ENCODE assay signal across 8 cellular contexts in the genomic region with DNA sequence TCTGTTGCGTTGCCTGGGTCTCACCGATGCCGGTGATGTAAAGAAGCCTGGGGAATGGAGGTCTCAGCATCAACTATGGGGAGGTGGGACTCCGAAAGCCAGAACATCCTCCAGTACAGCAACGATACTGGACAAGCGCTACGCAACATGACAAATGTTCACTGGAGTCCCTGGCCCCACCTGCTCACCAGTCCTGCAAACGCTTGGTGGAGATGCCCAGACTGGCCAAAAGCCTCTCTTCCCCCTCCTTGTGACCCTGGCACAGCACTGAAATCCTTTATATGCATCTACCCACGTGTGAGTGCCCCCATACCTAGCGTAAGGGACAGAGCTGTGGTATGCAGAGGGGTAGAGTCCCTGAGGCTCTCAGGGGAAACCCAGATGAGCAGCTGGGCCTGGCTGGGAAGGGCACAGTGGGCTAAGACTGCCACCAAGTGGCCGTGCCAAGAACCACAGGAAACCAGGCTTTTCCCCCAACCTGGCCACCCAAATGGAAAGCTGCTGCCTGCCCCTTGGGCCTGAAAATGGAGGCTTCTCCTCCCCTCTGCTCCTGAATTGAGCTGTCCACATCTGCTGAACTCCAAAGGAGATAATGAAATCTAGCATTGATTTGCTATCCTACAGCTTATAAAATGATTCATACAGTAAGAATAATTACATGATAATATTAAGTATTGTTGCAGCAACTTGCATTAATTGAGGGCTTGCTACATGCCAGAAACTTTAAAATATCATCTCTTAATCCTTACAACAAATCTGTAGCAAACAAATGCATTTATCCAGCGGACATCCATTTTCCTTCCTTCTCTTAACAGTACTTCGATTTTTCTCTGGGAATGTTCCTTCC. TPM values are rescaled to one million over a fixed set of nuclear protein-coding genes. Genes with fewer than 3 reads are reported as not detected.
A peak's percentile ranks its signal among the peaks of the same experiment; 100 is the strongest.
DNase-seq lines count a peak whose midpoint lies in the region; ATAC-seq, FAIRE-seq and TF ChIP-seq lines count a peak whose summit lies in the region.

No MANE protein-coding gene starts in this region.

- no peak overlapping the region for H3K9ac ChIP-seq in PC-3 (ENCODE audit: low read length)

- no peaks in the 10 kb centered on the region for H3K9me2 ChIP-seq in PC-3 (replicated peaks; ENCODE audit: low read length)

- H3K27ac ChIP-seq in PC-3 (ENCODE audit: low read length) (no peak overlapping the region), foreskin keratinocyte (no peak overlapping the region), pancreas (no peak overlapping the region), upper lobe of right lung (no peak overlapping the region)

- no peaks in the 10 kb centered on the region for H3K79me2 ChIP-seq in PC-3 (ENCODE audit: low read length)

- no peaks in the 10 kb centered on the region for H3K9me3 ChIP-seq in PC-3 (ENCODE audit: low read length)
- H3K9me3 ChIP-seq in pancreas: no peaks in the 10 kb centered on the region
- H3K9me3 ChIP-seq in upper lobe of right lung: no peaks in the 10 kb centered on the region

- ATAC-seq in GM21360 (IDR thresholded peaks at IDR 0.05; ENCODE audit: unreplicated experiment): peak; percentile 78
- ATAC-seq in PC-3: peak; percentile 89
- ATAC-seq in foreskin keratinocyte: peak; percentile 85
- peak; percentile 67 to 98 (median 94) for ATAC-seq in pancreas
- peak; percentile 92 for ATAC-seq in upper lobe of right lung

- TF ChIP-seq CTCF in PC-3 (conservative IDR thresholded peaks at IDR 0.05; ENCODE audit: low read depth, low read length) (peak; percentile 94), foreskin keratinocyte (conservative IDR thresholded peaks at IDR 0.05) (peak; percentile 97), pancreas (IDR thresholded peaks at IDR 0.05) (peak; percentile 71 to 90 (median 89)), upper lobe of right lung (IDR thresholded peaks at IDR 0.05) (peak; percentile 93)

- no peak overlapping the region for H3K4me2 ChIP-seq in PC-3 (ENCODE audit: low read length)

- peaks cover 19% of the 10 kb centered on the region; the same call in 1 of the 2 replicates for H3K27me3 ChIP-seq in PC-3 (ENCODE audit: low read length)
- no peaks in the 10 kb centered on the region for H3K27me3 ChIP-seq in foreskin keratinocyte
- peaks cover 0 to 6% (median 0%) of the 10 kb centered on the region in 4 donors for H3K27me3 ChIP-seq in pancreas
- H3K27me3 ChIP-seq in upper lobe of right lung: peaks cover 6% of the 10 kb centered on the region

- H3K4me3 ChIP-seq in PC-3 (ENCODE audit: low read length) (no peak overlapping the region), pancreas (no peak overlapping the region), upper lobe of right lung (no peak overlapping the region)

- H2AFZ ChIP-seq in PC-3 (ENCODE audit: low read length): no peak overlapping the region

- no peaks in the 10 kb centered on the region for H4K20me1 ChIP-seq in PC-3 (ENCODE audit: low read length)

- BruUV-seq in PC-3 (replicated peaks; lab: Mats Ljungman, UMichigan): no TSS peak

- intact Hi-C loops in PC-3 (cut with micrococcal nuclease): loop anchor here (1.0 to 5.0 kb wide), 3 partner anchors 701 to 1072 kb away; no protein-coding TSS in a partner anchor
- intact Hi-C loops in pancreas (cut with DNase I): loop anchor here in 2 of 3 donors (5.0 to 10.0 kb wide), 4 partner anchors 695 to 1002 kb away; no protein-coding TSS in a partner anchor
- intact Hi-C loops in upper lobe of right lung (cut with DNase I): loop anchor here (5.0 kb wide), 1 partner anchor 702 kb away; no protein-coding TSS in a partner anchor

- no peak for FAIRE-seq in pancreas (lab: Jason Lieb, UNC)

- no peaks in the 10 kb centered on the region for H3F3A ChIP-seq in PC-3 (ENCODE audit: low read length, unreplicated experiment)

- POLR2A ChIA-PET in PC-3 (lab: Charles Lee; ENCODE audit: unreplicated experiment): interaction anchor here (0.6 kb wide), 2 partner anchors 1005 to 1241 kb away, joined by 4 to 7 read pairs; no protein-coding TSS in a partner anchor

- WGBS in pancreas, 2 donors: 49 to 51% methylated on average over 13 of the region's 13 CpGs

- peak; percentile 80 for DNase-seq in DMS53 (lab: John Stamatoyannopoulos, UW)
- DNase-seq in HK-2 (ENCODE audit: unreplicated experiment): peak; percentile 50
- peak; percentile 73 for DNase-seq in PC-3
- DNase-seq in activated T-helper 1 cell treated with anti-CD3 and anti-CD28 coated beads, Interleukin-2, amount 50 U/mL, for 16 hours (ENCODE audit: low read depth in 1 of 2, low spot score in 1 of 2): peak; percentile 24 to 29
- peak in 1 of 2 donors; percentile 27 for DNase-seq in foreskin keratinocyte
- peak; percentile 30 to 84 (median 65) for DNase-seq in pancreas
- DNase-seq in upper lobe of right lung: peak; percentile 79

- H3K4me1 ChIP-seq in PC-3 (ENCODE audit: insufficient read depth, low read length): peaks cover 11% of the 10 kb centered on the region
- H3K4me1 ChIP-seq in foreskin keratinocyte: no peaks in the 10 kb centered on the region
- no peaks in the 10 kb centered on the region for H3K4me1 ChIP-seq in pancreas
- no peaks in the 10 kb centered on the region for H3K4me1 ChIP-seq in upper lobe of right lung

- H3K36me3 ChIP-seq in PC-3 (ENCODE audit: low read depth, low read length): no peaks in the 10 kb centered on the region
- no peaks in the 10 kb centered on the region for H3K36me3 ChIP-seq in pancreas
- H3K36me3 ChIP-seq in upper lobe of right lung: no peaks in the 10 kb centered on the region

- CTCF ChIA-PET in PC-3 (lab: Charles Lee): interaction anchor here (0.6 to 1.5 kb wide), 3 partner anchors 701 to 1002 kb away, joined by 3 to 9 read pairs (median 5); no protein-coding TSS in a partner anchor

RNA-seq across cellular contexts. Expression of gene TTC12, which starts 24.8 kb away (rescaled TPM):
- total RNA-seq in PC-3 (2014; rRNA removed) (13.1 and 20.9 TPM in 2 replicates), foreskin keratinocyte (16.6 and 20.4 TPM in 2 replicates), pancreas (10 to 100 TPM in 2 of 6 donors, 1 to 10 TPM in 4; 6.6 to 13.9 (median 8.4) TPM), upper lobe of right lung (15.3 TPM)
- polyA plus RNA-seq in foreskin keratinocyte (11.5 and 11.7 TPM in 2 replicates), pancreas (1 to 10 TPM; 4.3 to 7.7 TPM)
